In the genomic region with DNA sequence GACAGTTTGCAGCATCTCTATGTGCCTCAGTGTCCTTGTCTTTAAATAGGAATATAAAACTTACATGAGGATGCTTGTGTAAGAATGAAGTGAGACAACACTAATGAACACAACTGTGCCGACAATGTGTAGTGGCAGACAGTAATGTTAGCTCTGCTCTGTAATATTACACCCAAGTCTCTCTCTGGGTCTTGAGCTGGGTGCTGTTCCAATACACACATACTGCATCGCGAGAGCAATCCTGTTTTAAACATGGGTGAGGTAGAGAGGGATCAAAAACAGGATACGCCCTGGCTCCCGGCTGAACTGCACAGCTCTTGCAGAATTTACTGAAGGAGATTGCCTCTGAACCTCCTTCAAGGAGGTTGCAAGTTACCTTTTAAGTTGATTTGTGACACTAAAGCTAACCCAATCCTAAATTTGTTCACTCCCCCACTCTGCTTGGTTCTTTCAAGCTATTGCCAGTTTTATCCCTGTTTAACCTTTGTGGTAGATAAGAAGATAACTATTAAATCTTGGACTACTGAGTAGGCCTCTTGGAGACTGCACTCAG, we compare ENCODE assay signal across 16 cellular contexts.
DNase-seq lines count a peak whose midpoint lies in the region; ATAC-seq and TF ChIP-seq lines count a peak whose summit lies in the region.
"Had no signal": no experiment of that assay in that cellular context is flagged by ENCODE, and none has a peak within 500 bp of the region (broad histone marks: within the 10 kb centered on the region; RNA-seq: fewer than 3 reads in every experiment).

No MANE protein-coding gene starts in this region.

- DNase-seq in NCI-H2107 treated with DMSO at 0.1 percent for 48 hours (lab: John Stamatoyannopoulos, UW; ENCODE audit: unreplicated experiment) (peak; percentile 5), NCI-H2107 (lab: John Stamatoyannopoulos, UW) (no peak), NCI-H2029 treated with DMSO at 0.1 percent for 48 hours (lab: John Stamatoyannopoulos, UW) (peak; percentile 6), nephron progenitor cell (no peak), T-helper 17 cell (no peak), SK-N-SH (no peak), NCI-H524 treated with DMSO at 0.1 percent for 48 hours (lab: John Stamatoyannopoulos, UW) (no peak)
- DNase-seq: CD8-positive, alpha-beta T cell; H7; NCI-H1105; NCI-H1694; NCI-H510A treated with DMSO at 0.1 percent for 48 hours; NK-92 treated with Interleukin-12 subunit alpha and Interleukin-12 subunit beta, amount 100 ng/mL, for 24 hours; SHP77 treated with DMSO at 0.1 percent for 48 hours had no signal

- CTCF ChIA-PET in SK-N-SH (lab: Yijun Ruan, JAX): no interaction called here

- no peaks in the 10 kb centered on the region; the same call in 1 of the 2 replicates for H3K9me2 ChIP-seq in SK-N-SH

- H3K4me1 ChIP-seq in ectodermal cell (ENCODE audit: control insufficient read depth, insufficient read depth, low read length) (peaks cover 6% of the 10 kb centered on the region), SK-N-SH (ENCODE audit: control insufficient read depth in 1 of 2, insufficient read depth in 2 of 2, low read depth in 1 of 2, low read length in 1 of 2) (peaks cover 5 to 12% of the 10 kb centered on the region in 2 experiments; a peak in 3 of 4 replicates)
- H3K4me1 ChIP-seq: BLaER1 had no signal

- ATAC-seq in T-helper 17 cell: no peak
- ATAC-seq: CD8-positive, alpha-beta T cell had no signal

- H3K4me2 ChIP-seq in SK-N-SH: no peak overlapping the region
- H3K4me2 ChIP-seq: BLaER1 had no signal

- H3K9me3 ChIP-seq in ectodermal cell (ENCODE audit: control insufficient read depth, low read length) (no peaks in the 10 kb centered on the region), T-helper 17 cell (ENCODE audit: control insufficient read depth, low read length, poor library complexity, severe bottlenecking) (no peaks in the 10 kb centered on the region), SK-N-SH (no peaks in the 10 kb centered on the region)

- H3K4me3 ChIP-seq in ectodermal cell (ENCODE audit: insufficient read depth, low read depth, low read length) (no peak overlapping the region), SK-N-SH (ENCODE audit: low read depth in 2 of 2, low read length in 1 of 2) (no peak overlapping the region)
- H3K4me3 ChIP-seq: BLaER1 had no signal

- H3K27ac ChIP-seq in ectodermal cell (ENCODE audit: insufficient read depth, low read depth, low read length, poor library complexity, severe bottlenecking) (peak overlapping the region; percentile 42), SK-N-SH (ENCODE audit: low read depth in 2 of 2, low read length in 1 of 2) (no peak overlapping the region)
- H3K27ac ChIP-seq: BLaER1 had no signal

- TF ChIP-seq RAD21 in SK-N-SH (IDR thresholded peaks at IDR 0.05; ENCODE audit: low read length): no peak

- H3K4me3 Mint-ChIP-seq in nephron progenitor cell (no peak overlapping the region), T-helper 17 cell (no peak overlapping the region)
- H3K4me3 Mint-ChIP-seq: CD8-positive, alpha-beta T cell had no signal

- TF ChIP-seq EP300 in SK-N-SH (IDR thresholded peaks at IDR 0.05; ENCODE audit: borderline replicate concordance in 1 of 2, low read depth in 1 of 2, low read length in 1 of 2): no peak

- H3K27me3 Mint-ChIP-seq in nephron progenitor cell (ENCODE audit: low read depth, poor library complexity) (peaks cover 4% of the 10 kb centered on the region), T-helper 17 cell (no peaks in the 10 kb centered on the region)

- peaks cover 26% of the 10 kb centered on the region for H3K4me1 Mint-ChIP-seq in nephron progenitor cell
- no peaks in the 10 kb centered on the region for H3K4me1 Mint-ChIP-seq in T-helper 17 cell

- H3F3A ChIP-seq in SK-N-SH (replicated peaks; ENCODE audit: insufficient read depth): no peaks in the 10 kb centered on the region

- H3K36me3 Mint-ChIP-seq in nephron progenitor cell (ENCODE audit: low read depth) (peaks cover 12% of the 10 kb centered on the region), T-helper 17 cell (ENCODE audit: low read depth) (no peaks in the 10 kb centered on the region)
- H3K36me3 Mint-ChIP-seq: CD8-positive, alpha-beta T cell had no signal

- TF ChIP-seq CTCF in nephron progenitor cell (IDR thresholded peaks at IDR 0.05) (no peak), SK-N-SH (IDR thresholded peaks at IDR 0.05) (no peak)

- no peak overlapping the region for H2AFZ ChIP-seq in SK-N-SH (ENCODE audit: low read depth)

- H4K20me1 ChIP-seq in SK-N-SH (ENCODE audit: insufficient read depth): no peaks in the 10 kb centered on the region
- H4K20me1 ChIP-seq: BLaER1 had no signal

- 83 to 89% methylated on average over 5 of the region's 5 CpGs for WGBS in ectodermal cell, 2 experiments
- WGBS in SK-N-SH (ENCODE audit: low lambda C conversion rate): 80% methylated on average over 5 of the region's 5 CpGs

- POLR2A ChIA-PET in SK-N-SH (lab: Yijun Ruan, JAX): no interaction called here

- no peaks in the 10 kb centered on the region for H3K36me3 ChIP-seq in ectodermal cell (ENCODE audit: control insufficient read depth, insufficient read depth, low read length)
- no peaks in the 10 kb centered on the region for H3K36me3 ChIP-seq in SK-N-SH (replicated peaks in 1 of 2; ENCODE audit: control insufficient read depth in 1 of 2, insufficient read depth in 2 of 2, low read length in 1 of 2)
- H3K36me3 ChIP-seq: BLaER1 had no signal

- no peaks in the 10 kb centered on the region for H3K79me2 ChIP-seq in SK-N-SH (ENCODE audit: insufficient read depth)

- H3K27ac Mint-ChIP-seq in nephron progenitor cell (peak overlapping the region; percentile 38), T-helper 17 cell (no peak overlapping the region)
- H3K27ac Mint-ChIP-seq: CD8-positive, alpha-beta T cell had no signal

- H3K27me3 ChIP-seq in ectodermal cell (ENCODE audit: control insufficient read depth, insufficient read depth, low read length, poor library complexity, severe bottlenecking) (no peaks in the 10 kb centered on the region), SK-N-SH (ENCODE audit: insufficient read depth) (no peaks in the 10 kb centered on the region)
- H3K27me3 ChIP-seq: BLaER1 had no signal

- H3K9me3 Mint-ChIP-seq in nephron progenitor cell: peaks cover 19% of the 10 kb centered on the region

- no peak overlapping the region for H3K9ac ChIP-seq in SK-N-SH
- H3K9ac ChIP-seq: BLaER1 had no signal

TF ChIP-seq in SK-N-SH, 30 proteins besides CTCF, POLR2A, EP300 and RAD21:
- TF ChIP-seq POLR2AphosphoS5 (IDR thresholded peaks at IDR 0.05; ENCODE audit: low read depth, low read length) (no peak), FOXM1 (IDR thresholded peaks at IDR 0.05; ENCODE audit: low read depth) (no peak), SMC3 (IDR thresholded peaks at IDR 0.05; ENCODE audit: low read depth, low read length) (no peak), JUND (IDR thresholded peaks at IDR 0.05) (no peak)
- TF ChIP-seq, protein P1, sequence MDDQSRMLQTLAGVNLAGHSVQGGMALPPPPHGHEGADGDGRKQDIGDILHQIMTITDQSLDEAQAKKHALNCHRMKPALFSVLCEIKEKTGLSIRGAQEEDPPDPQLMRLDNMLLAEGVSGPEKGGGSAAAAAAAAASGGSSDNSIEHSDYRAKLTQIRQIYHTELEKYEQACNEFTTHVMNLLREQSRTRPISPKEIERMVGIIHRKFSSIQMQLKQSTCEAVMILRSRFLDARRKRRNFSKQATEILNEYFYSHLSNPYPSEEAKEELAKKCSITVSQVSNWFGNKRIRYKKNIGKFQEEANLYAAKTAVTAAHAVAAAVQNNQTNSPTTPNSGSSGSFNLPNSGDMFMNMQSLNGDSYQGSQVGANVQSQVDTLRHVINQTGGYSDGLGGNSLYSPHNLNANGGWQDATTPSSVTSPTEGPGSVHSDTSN (IDR thresholded peaks at IDR 0.05): no peak

Comparison
In these comparisons a context has a peak if more than half of its experiments do, and no peak if none do; other contexts are left out.
1. DNase-seq: peak in NCI-H2107 treated with DMSO at 0.1 percent for 48 hours (single experiment) and NCI-H2029 treated with DMSO at 0.1 percent for 48 hours (single experiment); none in NCI-H2107 (single experiment), nephron progenitor cell (single experiment), T-helper 17 cell (0 of 3), SK-N-SH (single experiment) and NCI-H524 treated with DMSO at 0.1 percent for 48 hours (single experiment).